In the genomic region with DNA sequence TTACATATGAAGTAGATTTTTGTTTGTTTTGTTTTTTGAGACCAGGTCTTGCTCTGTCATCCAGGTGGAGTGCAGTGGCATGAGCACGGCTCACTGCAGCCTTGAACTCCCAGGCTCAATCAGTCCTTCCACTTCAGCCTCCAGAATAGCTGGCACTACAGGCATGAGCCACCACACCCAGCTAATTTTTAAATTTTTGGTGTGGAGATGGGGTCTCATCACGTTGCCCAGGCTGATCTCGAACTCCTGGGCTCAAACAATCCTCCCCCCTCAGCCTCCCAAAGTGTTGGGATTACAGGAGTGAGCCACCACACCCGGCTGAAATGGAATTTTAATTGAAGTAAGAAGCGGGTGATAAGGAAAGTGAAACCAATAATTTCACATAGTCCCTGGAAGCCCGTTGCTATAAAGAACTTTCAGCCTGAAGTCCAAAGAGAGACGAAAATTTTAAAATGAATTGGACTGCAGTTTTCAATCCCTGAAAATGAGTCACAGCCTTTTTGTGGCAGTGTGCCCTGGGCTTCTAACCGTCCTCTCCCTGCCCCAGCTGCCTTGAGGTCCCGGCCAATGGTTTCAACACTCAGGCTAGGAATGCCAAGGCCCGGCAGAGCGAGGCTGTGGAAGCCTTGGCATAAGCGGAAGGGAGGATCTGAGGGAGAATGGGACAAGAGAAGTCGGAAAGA, we compare ENCODE assay signal across 9 cellular contexts. TPM values are rescaled to one million over a fixed set of nuclear protein-coding genes. Genes with fewer than 3 reads are reported as not detected.
DNase-seq lines count a peak whose midpoint lies in the region; ATAC-seq and TF ChIP-seq lines count a peak whose summit lies in the region.
"Had no signal": no experiment of that assay in that cellular context is flagged by ENCODE, and none has a peak within 500 bp of the region (broad histone marks: within the 10 kb centered on the region; RNA-seq: fewer than 3 reads in every experiment).

No MANE protein-coding gene starts in this region.

- peak overlapping the region; percentile 71 for H2AFZ ChIP-seq in PC-3 (ENCODE audit: low read length)

- CTCF ChIA-PET in AG04450 (lab: Charles Lee), result interaction anchor here (1.1 kb wide), 1 partner anchor 61 kb away, joined by 4 read pairs; no protein-coding TSS in a partner anchor
- CTCF ChIA-PET in PC-3 (lab: Charles Lee), result no interaction called here

- DNase-seq in AG04450 (ENCODE audit: low read depth, low spot score) (peak; percentile 63), PC-3 (peak; percentile 83), omental fat pad (ENCODE audit: low spot score) (peak; percentile 69), NCI-H2171 (lab: John Stamatoyannopoulos, UW) (no peak), NCI-H510A (lab: John Stamatoyannopoulos, UW) (no peak), DMS153 treated with DMSO at 0.1 percent for 48 hours (lab: John Stamatoyannopoulos, UW; ENCODE audit: unreplicated experiment) (no peak)

- POLR2A ChIA-PET in AG04450 (lab: Yijun Ruan, JAX), result no interaction called here
- POLR2A ChIA-PET in PC-3 (lab: Charles Lee; ENCODE audit: unreplicated experiment), result no interaction called here

- no peaks in the 10 kb centered on the region for H3K27me3 ChIP-seq in AG04450 (ENCODE audit: control insufficient read depth, insufficient read depth, low read length)
- no peaks in the 10 kb centered on the region for H3K27me3 ChIP-seq in PC-3 (ENCODE audit: low read length)

- intact Hi-C loops in PC-3 (cut with micrococcal nuclease), result no loop called here

- H3K4me3 ChIP-seq in AG04450 (ENCODE audit: low read depth, low read length), result peak overlapping the region; percentile 41
- H3K4me3 ChIP-seq in PC-3 (ENCODE audit: low read length), result peak overlapping the region; percentile 57; the same call in 1 of the 2 replicates

- H4K20me1 ChIP-seq in PC-3 (ENCODE audit: low read length), result no peaks in the 10 kb centered on the region

- no peaks in the 10 kb centered on the region for H3K79me2 ChIP-seq in PC-3 (ENCODE audit: low read length)

- H3K4me1 ChIP-seq in PC-3 (ENCODE audit: insufficient read depth, low read length), result peaks cover 36% of the 10 kb centered on the region

- ATAC-seq in PC-3, result peak; percentile 71
- ATAC-seq in esophagus mucosa, result peak; percentile 51
- ATAC-seq in omental fat pad (ENCODE audit: low FRiP score), result peak; percentile 90
- ATAC-seq in HG03521 (IDR thresholded peaks at IDR 0.05; ENCODE audit: unreplicated experiment), result no peak

- H3K9ac ChIP-seq in PC-3 (ENCODE audit: low read length), result peak overlapping the region; percentile 34; the same call in 1 of the 2 replicates

- no peak for TF ChIP-seq CTCF in AG04450 (IDR thresholded peaks at IDR 0.05; ENCODE audit: low read depth, low read length)
- no peak for TF ChIP-seq CTCF in PC-3 (conservative IDR thresholded peaks at IDR 0.05; ENCODE audit: low read depth, low read length)
- TF ChIP-seq CTCF in omental fat pad (IDR thresholded peaks at IDR 0.05), result no peak

- peak overlapping the region; percentile 79 for H3K4me2 ChIP-seq in PC-3 (ENCODE audit: low read length)

- H3K27ac ChIP-seq in AG04450 (ENCODE audit: low read depth, low read length), result peak overlapping the region; percentile 73
- peak overlapping the region; percentile 86 for H3K27ac ChIP-seq in PC-3 (ENCODE audit: low read length)

- H3K9me2 ChIP-seq in PC-3 (replicated peaks; ENCODE audit: low read length), result no peaks in the 10 kb centered on the region

- BruUV-seq in PC-3 (replicated peaks; lab: Mats Ljungman, UMichigan), result no TSS peak

- no peaks in the 10 kb centered on the region for H3K9me3 ChIP-seq in AG04450 (ENCODE audit: control insufficient read depth, insufficient read depth, low read length)
- H3K9me3 ChIP-seq in PC-3 (ENCODE audit: low read length), result no peaks in the 10 kb centered on the region

- H3K36me3 ChIP-seq in PC-3 (ENCODE audit: low read depth, low read length), result no peaks in the 10 kb centered on the region

- H3F3A ChIP-seq in PC-3 (ENCODE audit: low read length, unreplicated experiment), result no peaks in the 10 kb centered on the region

RNA-seq across cellular contexts. Expression of gene RAET1E, which starts 0.8 kb away (rescaled TPM):
- polyA plus RNA-seq in AG04450 (2011; rRNA removed), result not detected in 2 replicates
- 0.23 TPM in 1 of 2 replicates, not detected in the other for polyA minus RNA-seq in AG04450 (2011; rRNA and poly(A)+ RNA removed)
- total RNA-seq in PC-3 (2014; rRNA removed), result 0.40 and 1.7 TPM in 2 replicates
- total RNA-seq in esophagus mucosa, result 101 TPM
- 10 to 100 TPM in 1 of 4 donors, 1 to 10 TPM in 3; 1.4 to 17.5 (median 2.7) TPM for total RNA-seq in omental fat pad
- total RNA-seq: mesothelial cell of epicardium had no signal

RNA-seq across cellular contexts. Expression of gene RAET1G, which starts 25.8 kb away (rescaled TPM):
- polyA plus RNA-seq in AG04450 (2011; rRNA removed), result 3.0 TPM in 2 replicates
- polyA minus RNA-seq in AG04450 (2011; rRNA and poly(A)+ RNA removed), result 1.0 and 1.8 TPM in 2 replicates
- 1.5 and 2.0 TPM in 2 replicates for total RNA-seq in PC-3 (2014; rRNA removed)
- total RNA-seq in esophagus mucosa, result 24.7 TPM
- total RNA-seq in omental fat pad, result 10 to 100 TPM in 2 of 4 donors, 1 to 10 TPM in 1, not detected in 1; 3.6 to 19.5 (median 10.8) TPM
- total RNA-seq: mesothelial cell of epicardium had no signal

RNA-seq across cellular contexts. Expression of gene LRP11, which starts 33.0 kb away (rescaled TPM):
- 64.3 and 71.0 TPM in 2 replicates for polyA plus RNA-seq in AG04450 (2011; rRNA removed)
- 108 and 110 TPM in 2 replicates for polyA minus RNA-seq in AG04450 (2011; rRNA and poly(A)+ RNA removed)
- 32.0 and 39.9 TPM in 2 replicates for total RNA-seq in PC-3 (2014; rRNA removed)
- total RNA-seq in esophagus mucosa, result 41.8 TPM
- total RNA-seq in omental fat pad, result 10 to 100 TPM; 30.5 to 39.4 (median 33.5) TPM

RNA-seq across cellular contexts. Expression of gene ULBP2, which starts 44.7 kb away (rescaled TPM):
- 6.3 and 7.9 TPM in 2 replicates for polyA plus RNA-seq in AG04450 (2011; rRNA removed)
- polyA minus RNA-seq in AG04450 (2011; rRNA and poly(A)+ RNA removed), result 3.9 and 5.1 TPM in 2 replicates
- 5.8 and 8.1 TPM in 2 replicates for total RNA-seq in PC-3 (2014; rRNA removed)
- total RNA-seq in esophagus mucosa, result 5.2 TPM
- total RNA-seq in omental fat pad, result 1 to 10 TPM in 3 of 4 donors, not detected in 1; 1.1 to 2.5 (median 1.2) TPM

Comparison
In these comparisons a context has a peak if more than half of its experiments do, and no peak if none do; other contexts are left out.
1. DNase-seq: peak in AG04450 (single experiment), PC-3 (single experiment) and omental fat pad (single experiment); none in NCI-H2171 (single experiment), NCI-H510A (single experiment) and DMS153 treated with DMSO at 0.1 percent for 48 hours (single experiment).